In genomic region chr11:68032003-68032402, GRCh38 we compare ENCODE assay signal across 11 cellular contexts. TPM values are rescaled to one million over a fixed set of nuclear protein-coding genes. Genes with fewer than 3 reads are reported as not detected.
DNase-seq lines count a peak whose midpoint lies in the region; TF ChIP-seq lines count a peak whose summit lies in the region.
"Had no signal": no experiment of that assay in that cellular context is flagged by ENCODE, and none has a peak within 500 bp of the region (broad histone marks: within the 10 kb centered on the region; RNA-seq: fewer than 3 reads in every experiment).

No MANE protein-coding gene starts in this region.

- H3K36me3 Mint-ChIP-seq in T-helper 2 cell treated with Interferon-gamma antibody and Interleukin-4, amounts not matched to agents 5 μg/mL and 100 μg/mL, for 36 hours (ENCODE audit: low read depth): peaks cover 14% of the 10 kb centered on the region

- H2AFZ ChIP-seq in OCI-LY7 (ENCODE audit: low read length) (no peak overlapping the region), parathyroid adenoma (no peak overlapping the region)

- 82 to 83% methylated on average over 9 of the region's 9 CpGs for WGBS in ectodermal cell, 2 experiments

- H3K4me2 ChIP-seq in OCI-LY7 (ENCODE audit: low read length): peak overlapping the region; percentile 97
- peak overlapping the region; percentile 86 for H3K4me2 ChIP-seq in parathyroid adenoma (ENCODE audit: low read length)

- CTCF ChIA-PET in OCI-LY7 (lab: Charles Lee; ENCODE audit: unreplicated experiment): no interaction called here

- H3K4me1 ChIP-seq in OCI-LY7 (ENCODE audit: insufficient read depth, low read length, poor library complexity, severe bottlenecking) (peaks cover 28% of the 10 kb centered on the region), ectodermal cell (ENCODE audit: control insufficient read depth, insufficient read depth, low read length) (peaks cover 23% of the 10 kb centered on the region), parathyroid adenoma (peaks cover 3% of the 10 kb centered on the region)

- TF ChIP-seq CTCF in OCI-LY7 (conservative IDR thresholded peaks at IDR 0.05; ENCODE audit: low read length): no peak
- no peak for TF ChIP-seq CTCF in parathyroid adenoma (IDR thresholded peaks at IDR 0.05)

- H3K9me3 Mint-ChIP-seq in T-helper 2 cell treated with Interferon-gamma antibody and Interleukin-4, amounts not matched to agents 5 μg/mL and 100 μg/mL, for 36 hours: no peaks in the 10 kb centered on the region

- no peak for DNase-seq in T-helper 2 cell treated with Interferon-gamma antibody and Interleukin-4, amounts not matched to agents 5 μg/mL and 100 μg/mL, for 36 hours (ENCODE audit: low spot score)
- DNase-seq in T-helper 2 cell: no peak
- DNase-seq in OCI-LY7 (ENCODE audit: low spot score): no peak
- no peak for DNase-seq in NCI-H1092 treated with DMSO at 0.1 percent for 48 hours (lab: John Stamatoyannopoulos, UW)
- DNase-seq in superior temporal gyrus (ENCODE audit: extremely low spot score): no peak
- DNase-seq in NCI-H187 treated with DMSO at 0.1 percent for 48 hours (lab: John Stamatoyannopoulos, UW): no peak
- DNase-seq: ACHN, brain microvascular endothelial cell had no signal

- H4K20me1 ChIP-seq in OCI-LY7 (ENCODE audit: insufficient read depth, low read length): no peaks in the 10 kb centered on the region

- H3K4me3 ChIP-seq in OCI-LY7 (ENCODE audit: low read depth, low read length, poor library complexity, severe bottlenecking) (peak overlapping the region; percentile 93), ectodermal cell (ENCODE audit: insufficient read depth, low read depth, low read length) (peak overlapping the region; percentile 99), parathyroid adenoma (ENCODE audit: low read depth, low read length) (no peak overlapping the region)

- no TSS peak for BruUV-seq in OCI-LY7 (replicated peaks; lab: Mats Ljungman, UMichigan)

- peaks cover 11% of the 10 kb centered on the region; the same call in 1 of the 2 replicates for H3K79me2 ChIP-seq in OCI-LY7 (ENCODE audit: insufficient read depth, low read depth, low read length)
- peaks cover 6% of the 10 kb centered on the region for H3K79me2 ChIP-seq in parathyroid adenoma

- H3K9ac ChIP-seq in parathyroid adenoma: no peak overlapping the region

- peaks cover 15% of the 10 kb centered on the region for H3K4me1 Mint-ChIP-seq in T-helper 2 cell treated with Interferon-gamma antibody and Interleukin-4, amounts not matched to agents 5 μg/mL and 100 μg/mL, for 36 hours (ENCODE audit: low read depth)

- H3K27me3 ChIP-seq in ectodermal cell (ENCODE audit: control insufficient read depth, insufficient read depth, low read length, poor library complexity, severe bottlenecking) (no peaks in the 10 kb centered on the region), parathyroid adenoma (ENCODE audit: control insufficient read depth, insufficient read depth, low read length) (no peaks in the 10 kb centered on the region)
- H3K27me3 ChIP-seq: brain microvascular endothelial cell had no signal

- POLR2A ChIA-PET in OCI-LY7 (lab: Charles Lee): interaction anchor here (1.5 kb wide), 1 partner anchor 9 kb away, joined by 3 read pairs; no protein-coding TSS in a partner anchor

- peak overlapping the region; percentile 97 for H3K4me3 Mint-ChIP-seq in T-helper 2 cell treated with Interferon-gamma antibody and Interleukin-4, amounts not matched to agents 5 μg/mL and 100 μg/mL, for 36 hours

- intact Hi-C loops in OCI-LY7 (cut with micrococcal nuclease; ENCODE audit: unreplicated experiment): no loop called here

- H3K27ac ChIP-seq in OCI-LY7 (ENCODE audit: low read depth, low read length, poor library complexity, severe bottlenecking): no peak overlapping the region
- no peak overlapping the region for H3K27ac ChIP-seq in ectodermal cell (ENCODE audit: insufficient read depth, low read depth, low read length, poor library complexity, severe bottlenecking)
- H3K27ac ChIP-seq in parathyroid adenoma: no peak overlapping the region
- H3K27ac ChIP-seq: brain microvascular endothelial cell had no signal

- peak overlapping the region; percentile 95 for H3K27ac Mint-ChIP-seq in T-helper 2 cell treated with Interferon-gamma antibody and Interleukin-4, amounts not matched to agents 5 μg/mL and 100 μg/mL, for 36 hours

- peaks cover 22% of the 10 kb centered on the region for H3K36me3 ChIP-seq in OCI-LY7 (ENCODE audit: insufficient read depth, low read length)
- H3K36me3 ChIP-seq in ectodermal cell (ENCODE audit: control insufficient read depth, insufficient read depth, low read length): peaks cover 21% of the 10 kb centered on the region
- no peaks in the 10 kb centered on the region for H3K36me3 ChIP-seq in parathyroid adenoma (ENCODE audit: control insufficient read depth, insufficient read depth, low read length)

- no peaks in the 10 kb centered on the region for H3K9me2 ChIP-seq in OCI-LY7 (ENCODE audit: insufficient read depth, low read length)

- no peaks in the 10 kb centered on the region for H3K27me3 Mint-ChIP-seq in T-helper 2 cell treated with Interferon-gamma antibody and Interleukin-4, amounts not matched to agents 5 μg/mL and 100 μg/mL, for 36 hours (ENCODE audit: low read depth)

- no peaks in the 10 kb centered on the region for H3K9me3 ChIP-seq in OCI-LY7 (ENCODE audit: low read length)
- no peaks in the 10 kb centered on the region for H3K9me3 ChIP-seq in ectodermal cell (ENCODE audit: control insufficient read depth, low read length)
- H3K9me3 ChIP-seq in parathyroid adenoma (ENCODE audit: control insufficient read depth, low read length): no peaks in the 10 kb centered on the region
- H3K9me3 ChIP-seq: thoracic aorta had no signal

RNA-seq across cellular contexts. Expression of gene NDUFS8, which starts 1.5 kb away (rescaled TPM):
- 152 and 173 TPM in 2 replicates for total RNA-seq in OCI-LY7 (2014; rRNA removed; shearing (Covaris generic))
- 126 and 132 TPM in 2 replicates for total RNA-seq in OCI-LY7 (2022)
- polyA plus RNA-seq in ectodermal cell (2013, experiment 1 of 4): 146 TPM
- polyA plus RNA-seq in ectodermal cell (2013, experiment 2 of 4): 155 TPM
- 139 TPM for polyA plus RNA-seq in ectodermal cell (2013, experiment 3 of 4)
- polyA plus RNA-seq in ectodermal cell (2013, experiment 4 of 4): 160 TPM

RNA-seq across cellular contexts. Expression of gene TCIRG1, which starts 6.8 kb away (rescaled TPM):
- total RNA-seq in OCI-LY7 (2014; rRNA removed; shearing (Covaris generic)): 148 and 199 TPM in 2 replicates
- total RNA-seq in OCI-LY7 (2022): 201 and 204 TPM in 2 replicates
- 17.7 TPM for polyA plus RNA-seq in ectodermal cell (2013, experiment 1 of 4)
- polyA plus RNA-seq in ectodermal cell (2013, experiment 2 of 4): 19.0 TPM
- 16.9 TPM for polyA plus RNA-seq in ectodermal cell (2013, experiment 3 of 4)
- polyA plus RNA-seq in ectodermal cell (2013, experiment 4 of 4): 17.0 TPM

RNA-seq across cellular contexts. Expression of gene ALDH3B1, which starts 21.9 kb away (rescaled TPM):
- total RNA-seq in OCI-LY7 (2014; rRNA removed; shearing (Covaris generic)): 0.50 TPM in 1 of 2 replicates, not detected in the other
- total RNA-seq in OCI-LY7 (2022): 0.53 and 0.65 TPM in 2 replicates
- polyA plus RNA-seq in ectodermal cell (2013, experiment 1 of 4): 0.24 TPM
- 0.52 TPM for polyA plus RNA-seq in ectodermal cell (2013, experiment 2 of 4)
- polyA plus RNA-seq in ectodermal cell (2013, experiment 3 of 4): 0.53 TPM
- 0.53 TPM for polyA plus RNA-seq in ectodermal cell (2013, experiment 4 of 4)

RNA-seq across cellular contexts. Expression of gene UNC93B1, which starts 28.1 kb away (rescaled TPM):
- total RNA-seq in OCI-LY7 (2014; rRNA removed; shearing (Covaris generic)): 39.6 and 44.0 TPM in 2 replicates
- 49.7 and 52.1 TPM in 2 replicates for total RNA-seq in OCI-LY7 (2022)
- 9.3 TPM for polyA plus RNA-seq in ectodermal cell (2013, experiment 1 of 4)
- 11.2 TPM for polyA plus RNA-seq in ectodermal cell (2013, experiment 2 of 4)
- 14.8 TPM for polyA plus RNA-seq in ectodermal cell (2013, experiment 3 of 4)
- 13.3 TPM for polyA plus RNA-seq in ectodermal cell (2013, experiment 4 of 4)
